Comparison of ENCODE assay signal across 8 cellular contexts in genomic region chr1:33823830-33824229, GRCh38. TPM values are rescaled to one million over a fixed set of nuclear protein-coding genes. Genes with fewer than 3 reads are reported as not detected.
"Had no signal": no experiment of that assay in that cellular context is flagged by ENCODE, and none has a peak within 500 bp of the region (broad histone marks: within the 10 kb centered on the region; RNA-seq: fewer than 3 reads in every experiment).

No MANE protein-coding gene starts in this region.

- H3K4me3 ChIP-seq: GM23248, K562 had no signal

- H3K9ac ChIP-seq: GM23248 had no signal

- DNase-seq: GM23248, GOT3, H7, HCEC 1CT, IMR-90 had no signal

- H3K27ac ChIP-seq: GM23248 had no signal

RNA-seq across cellular contexts. Expression of gene HMGB4, which starts 40.0 kb away (rescaled TPM):
- total RNA-seq: GM23248, H4, H7, HT-29, IMR-90, K562 had no signal
- polyA plus RNA-seq: GM23248, IMR-90, K562 had no signal
